In genomic region chr16:47493358-47494337, GRCh38 we compare ENCODE assay signal across 8 cellular contexts. TPM values are rescaled to one million over a fixed set of nuclear protein-coding genes. Genes with fewer than 3 reads are reported as not detected.
DNase-seq lines count a peak whose midpoint lies in the region; ATAC-seq and TF ChIP-seq lines count a peak whose summit lies in the region.

No MANE protein-coding gene starts in this region.

- H3K4me3 ChIP-seq in heart left ventricle: peak overlapping the region in 9 of 12 donors; percentile 1 to 45 (median 27)
- no peak overlapping the region for H3K4me3 ChIP-seq in right cardiac atrium (ENCODE audit: low read length)
- H3K4me3 ChIP-seq in upper lobe of right lung: no peak overlapping the region

- no peaks in the 10 kb centered on the region for H3K79me1 ChIP-seq in H9 (ENCODE audit: insufficient read depth, low read depth, low read length, poor library complexity, severe bottlenecking)

- H4K20me1 ChIP-seq in H9 (ENCODE audit: control insufficient read depth, insufficient read depth, insufficient read length): no peaks in the 10 kb centered on the region

- H3K18ac ChIP-seq in H9 (ENCODE audit: insufficient read length, low read depth, low read length): no peak overlapping the region

- WGBS in heart left ventricle, 4 donors: 56 to 78% (median 60%) methylated on average over 9 of the region's 9 CpGs
- WGBS in right cardiac atrium: 80% methylated on average over 9 of the region's 9 CpGs
- no CpG with 5 or more reads among the region's 9 CpGs for WGBS in H9 (ENCODE audit: extremely low coverage, insufficient read length, low lambda C conversion rate)

- TF ChIP-seq POLR2A in heart left ventricle (IDR thresholded peaks at IDR 0.05): no peak

- intact Hi-C loops in heart left ventricle (cut with DNase I) (loop anchor here in 2 of 10 donors (1.0 to 2.0 kb wide), 2 partner anchors 32 to 33 kb away; partner anchors contain the start of genes ITFG1 (in 2 of the 2) and PHKB (in 2 of the 2)), right cardiac atrium (cut with DNase I) (no loop called here), upper lobe of right lung (cut with DNase I) (no loop called here)

- H3K23me2 ChIP-seq in H9 (ENCODE audit: insufficient read length, low read depth, low read length, poor library complexity, severe bottlenecking): no peaks in the 10 kb centered on the region

- H3K4me1 Mint-ChIP-seq in H9: peaks cover 22% of the 10 kb centered on the region in 2 experiments

- H2BK12ac ChIP-seq in H9 (ENCODE audit: insufficient read length, low read depth, low read length): no peak overlapping the region

- H3K9me3 Mint-ChIP-seq in H9: peaks cover 8 to 14% of the 10 kb centered on the region in 2 experiments; a peak in 4 of 5 replicates

- H3K27me3 ChIP-seq in heart left ventricle (no peaks in the 10 kb centered on the region), right cardiac atrium (ENCODE audit: control insufficient read depth, insufficient read depth) (no peaks in the 10 kb centered on the region), upper lobe of right lung (no peaks in the 10 kb centered on the region), H9 (ENCODE audit: insufficient read depth, low read length) (no peaks in the 10 kb centered on the region)

- H3K9me3 ChIP-seq in heart left ventricle (peaks cover 0 to 32% (median 24%) of the 10 kb centered on the region in 12 donors), right cardiac atrium (ENCODE audit: control insufficient read depth, low read length) (no peaks in the 10 kb centered on the region), upper lobe of right lung (peaks cover 6% of the 10 kb centered on the region), H9 (ENCODE audit: control insufficient read depth, low read depth, low read length) (peaks cover 8% of the 10 kb centered on the region)

- no peak overlapping the region for H2BK20ac ChIP-seq in H9 (ENCODE audit: low read depth, low read length, poor library complexity, severe bottlenecking)

- no peaks in the 10 kb centered on the region for H3K27me3 Mint-ChIP-seq in H9 (ENCODE audit: low read depth)

- no peak overlapping the region for H3K56ac ChIP-seq in H9 (ENCODE audit: insufficient read length, low read depth, low read length)

- H4K8ac ChIP-seq in H9 (replicated peaks; ENCODE audit: insufficient read length, low read depth, low read length): no peak overlapping the region

- peaks cover 5 to 36% (median 26%) of the 10 kb centered on the region in 12 donors for H3K4me1 ChIP-seq in heart left ventricle
- H3K4me1 ChIP-seq in right cardiac atrium (ENCODE audit: control insufficient read depth, insufficient read depth, low read length): peaks cover 1% of the 10 kb centered on the region
- peaks cover 18% of the 10 kb centered on the region for H3K4me1 ChIP-seq in upper lobe of right lung
- peaks cover 9% of the 10 kb centered on the region; the same call in 1 of the 2 replicates for H3K4me1 ChIP-seq in H9 (ENCODE audit: insufficient read depth, low read length)

- H3K79me2 ChIP-seq in H9 (ENCODE audit: insufficient read depth, low read length): no peaks in the 10 kb centered on the region

- no peak overlapping the region for H4K5ac ChIP-seq in H9 (ENCODE audit: insufficient read length, low read depth, low read length)

- H2BK120ac ChIP-seq in H9 (ENCODE audit: low read depth, low read length, poor library complexity, severe bottlenecking): no peak overlapping the region

- TF ChIP-seq CTCF in heart left ventricle (IDR thresholded peaks at IDR 0.05) (no peak), upper lobe of right lung (IDR thresholded peaks at IDR 0.05) (no peak), H9 (conservative IDR thresholded peaks at IDR 0.05) (no peak)

- H3K36me3 ChIP-seq in heart left ventricle (peaks cover 0 to 16% (median 13%) of the 10 kb centered on the region in 9 donors), upper lobe of right lung (peaks cover 5% of the 10 kb centered on the region)

- peaks cover 9 to 34% (median 23%) of the 10 kb centered on the region in 3 experiments; a peak in 6 of 7 replicates for H3K36me3 Mint-ChIP-seq in H9 (ENCODE audit: insufficient read depth in 1 of 3, low read depth in 3 of 3)

- H4K91ac ChIP-seq in H9 (ENCODE audit: insufficient read length, low read depth, low read length): no peak overlapping the region

- H2BK15ac ChIP-seq in H9 (ENCODE audit: low read depth, low read length): no peak overlapping the region

- H3K4ac ChIP-seq in H9 (ENCODE audit: low read depth, low read length): no peak overlapping the region

- H3K4me2 ChIP-seq in H9 (ENCODE audit: insufficient read depth, insufficient read length, low read length): no peak overlapping the region

- H2BK5ac ChIP-seq in H9 (ENCODE audit: insufficient read length, low read length): no peak overlapping the region

- H2AFZ ChIP-seq in H9 (ENCODE audit: low read length): no peak overlapping the region

- H3T11ph ChIP-seq in H9 (ENCODE audit: low read length): no peak overlapping the region

- no peak overlapping the region for H3K9ac ChIP-seq in H9 (ENCODE audit: extremely low read depth, insufficient read length, low read length)

- H3K27ac ChIP-seq in heart left ventricle (peak overlapping the region; percentile 51 to 88 (median 77)), right cardiac atrium (ENCODE audit: low read length) (no peak overlapping the region), caudate nucleus (ENCODE audit: low read depth, low read length) (peak overlapping the region; percentile 39), upper lobe of right lung (peak overlapping the region; percentile 67), H9 (ENCODE audit: insufficient read length, low read depth, low read length) (no peak overlapping the region)

- no peak overlapping the region for H3K14ac ChIP-seq in H9 (ENCODE audit: insufficient read depth, low read length)

- no peak overlapping the region for H3K23ac ChIP-seq in H9 (ENCODE audit: insufficient read length, low read depth, low read length)

- DNase-seq in heart left ventricle (no peak), right cardiac atrium (no peak), caudate nucleus (lab: John Stamatoyannopoulos, UW) (no peak), upper lobe of right lung (no peak), H9 (no peak), H4 (ENCODE audit: low spot score) (no peak)
- no peak for DNase-seq in stimulated activated CD4-positive, alpha-beta T cell treated with anti-CD3 and anti-CD28 coated beads, Interleukin-4, amount 100 ng/mL, for 1 hour

- H2AK5ac ChIP-seq in H9 (ENCODE audit: insufficient read length, low read length): no peak overlapping the region

- no peak overlapping the region for H3K27ac Mint-ChIP-seq in H9

- no peak overlapping the region for H3K4me3 Mint-ChIP-seq in H9

- ATAC-seq in heart left ventricle (no peak), right cardiac atrium (no peak), HG03342 (IDR thresholded peaks at IDR 0.05; ENCODE audit: unreplicated experiment) (peak; percentile 36), upper lobe of right lung (no peak)

RNA-seq across cellular contexts. Expression of gene PHKB, which starts 32.5 kb away (rescaled TPM):
- total RNA-seq in heart left ventricle: 10 to 100 TPM; 49.2 to 70.1 (median 61.9) TPM
- 10 to 100 TPM; 14.2 to 18.5 TPM for polyA plus RNA-seq in heart left ventricle
- total RNA-seq in right cardiac atrium: 10 to 100 TPM; 62.2 to 68.0 (median 63.5) TPM
- 20.2 TPM for polyA plus RNA-seq in right cardiac atrium
- 91.8 TPM for total RNA-seq in upper lobe of right lung
- total RNA-seq in H9 (2021): 38.8 and 39.0 TPM in 2 replicates
- 43.0 and 46.4 TPM in 2 replicates for total RNA-seq in H4 (2014; rRNA removed; shearing (Covaris generic))

RNA-seq across cellular contexts. Expression of gene ITFG1, which starts 32.8 kb away (rescaled TPM):
- total RNA-seq in heart left ventricle (100 to 1,000 TPM in 1 of 9 donors, 10 to 100 TPM in 8; 45.2 to 102 (median 73.4) TPM), right cardiac atrium (10 to 100 TPM; 61.6 to 72.6 (median 64.5) TPM), upper lobe of right lung (58.2 TPM), H9 (2021) (18.0 and 19.7 TPM in 2 replicates)
- polyA plus RNA-seq in heart left ventricle (10 to 100 TPM; 13.0 to 29.2 TPM), right cardiac atrium (51.7 TPM)
- 70.8 and 78.5 TPM in 2 replicates for total RNA-seq in H4 (2014; rRNA removed; shearing (Covaris generic))

Comparison
In these comparisons a context has a peak if more than half of its experiments do, and no peak if none do; other contexts are left out.
1. H3K27ac ChIP-seq: peak in heart left ventricle (12 of 12), caudate nucleus (single experiment) and upper lobe of right lung (single experiment); none in right cardiac atrium (single experiment) and H9 (single experiment).
2. H3K4me3 ChIP-seq: peak in heart left ventricle (9 of 12); none in right cardiac atrium (single experiment) and upper lobe of right lung (single experiment).